Comparison of ENCODE assay signal across 8 cellular contexts in genomic region chr6:79544939-79545450, GRCh38. TPM values are rescaled to one million over a fixed set of nuclear protein-coding genes. Genes with fewer than 3 reads are reported as not detected.
DNase-seq lines count a peak whose midpoint lies in the region; ATAC-seq and TF ChIP-seq lines count a peak whose summit lies in the region.

No MANE protein-coding gene starts in this region.

- H4K20me1 ChIP-seq in fibroblast of lung (ENCODE audit: control insufficient read depth, extremely low read depth, insufficient read depth, low read length), result no peaks in the 10 kb centered on the region

- H3K4me1 ChIP-seq in ACC112 (ENCODE audit: control insufficient read depth, insufficient read depth, low read length, unreplicated experiment), result peaks cover 21% of the 10 kb centered on the region
- H3K4me1 ChIP-seq in fibroblast of lung (ENCODE audit: control insufficient read depth, extremely low read depth, insufficient read depth, low read length), result peaks cover 9% of the 10 kb centered on the region

- H3K79me2 ChIP-seq in ACC112 (ENCODE audit: control insufficient read depth, insufficient read depth, low read length, unreplicated experiment) (no peaks in the 10 kb centered on the region), fibroblast of lung (ENCODE audit: control insufficient read depth, insufficient read depth, low read length) (no peaks in the 10 kb centered on the region)

- H3K9ac ChIP-seq in fibroblast of lung (ENCODE audit: insufficient read depth, low read length), result peak overlapping the region; percentile 23

- TF ChIP-seq POLR2A in GM18505 (IDR thresholded peaks at IDR 0.05; ENCODE audit: borderline replicate concordance, extremely low read depth, insufficient read depth, insufficient read length), result no peak

- H3K4me3 ChIP-seq in ACC112 (ENCODE audit: low read depth, low read length) (peak overlapping the region; percentile 18; the same call in 1 of the 2 replicates), fibroblast of lung (replicated peaks in 1 of 4; ENCODE audit: control extremely low read depth in 1 of 4, insufficient read depth in 1 of 4, low read depth in 3 of 4, low read length in 4 of 4) (peak overlapping the region in 1 of 4 experiments; percentile 20)

- H3K27ac ChIP-seq in ACC112 (ENCODE audit: low read depth, low read length) (peak overlapping the region; percentile 92), fibroblast of lung (ENCODE audit: insufficient read depth, low read length) (peak overlapping the region; percentile 79)

- ATAC-seq in GM18505 (IDR thresholded peaks at IDR 0.05; ENCODE audit: unreplicated experiment) (peak; percentile 82), HG02852 (IDR thresholded peaks at IDR 0.05; ENCODE audit: unreplicated experiment) (peak; percentile 82)

- H3K4me2 ChIP-seq in fibroblast of lung (ENCODE audit: extremely low read depth, insufficient read depth, low read length), result peak overlapping the region; percentile 94

- H2AFZ ChIP-seq in ACC112 (ENCODE audit: low read length, unreplicated experiment), result no peak overlapping the region
- H2AFZ ChIP-seq in fibroblast of lung (ENCODE audit: low read length), result no peak overlapping the region

- peak; percentile 58 to 74 for TF ChIP-seq CTCF in fibroblast of lung (conservative IDR thresholded peaks at IDR 0.05 in 1 of 2, IDR thresholded peaks at IDR 0.05 in 1 of 2; ENCODE audit: low read depth in 1 of 2, low read length in 2 of 2)

- H3K9me3 ChIP-seq in fibroblast of lung (ENCODE audit: control insufficient read depth, insufficient read depth, low read depth, low read length), result no peaks in the 10 kb centered on the region

- H3K36me3 ChIP-seq in ACC112 (ENCODE audit: insufficient read depth, low read length) (no peaks in the 10 kb centered on the region), fibroblast of lung (ENCODE audit: control insufficient read depth, insufficient read depth, low read length) (no peaks in the 10 kb centered on the region)

- H3K27me3 ChIP-seq in ACC112 (ENCODE audit: insufficient read depth, low read length) (no peaks in the 10 kb centered on the region), fibroblast of lung (ENCODE audit: control insufficient read depth, insufficient read depth, low read length) (no peaks in the 10 kb centered on the region)

- DNase-seq in NCI-H1436 (lab: John Stamatoyannopoulos, UW) (peak; percentile 86), SW 1271 (lab: John Stamatoyannopoulos, UW) (peak; percentile 84 to 98), fibroblast of lung (ENCODE audit: low read depth in 2 of 2) (peak; percentile 99 to 100), myocyte (ENCODE audit: low read depth) (peak; percentile 98)
- no peak for DNase-seq in activated CD8-positive, alpha-beta memory T cell treated with anti-CD3 and anti-CD28 coated beads, Interleukin-2, amount 50 U/mL, for 48 hours

RNA-seq across cellular contexts. Expression of gene LCA5, which starts 7.8 kb away (rescaled TPM):
- total RNA-seq in fibroblast of lung, result 5.6 and 7.8 TPM in 2 replicates
- polyA plus RNA-seq in fibroblast of lung, result 1.9 and 3.3 TPM in 2 replicates
- 1.8 and 2.9 TPM in 2 replicates for polyA plus RNA-seq in fibroblast of lung (2012)
- polyA minus RNA-seq in fibroblast of lung (ENCODE audit: low replicate concordance), result 0.96 TPM in 1 of 2 replicates, not detected in the other
- total RNA-seq in myocyte, result 7.4 and 9.0 TPM in 2 replicates
- polyA plus RNA-seq in myocyte (2012), result 1.8 TPM
